24 cellular contexts compared by ENCODE assay signal in the genomic region with DNA sequence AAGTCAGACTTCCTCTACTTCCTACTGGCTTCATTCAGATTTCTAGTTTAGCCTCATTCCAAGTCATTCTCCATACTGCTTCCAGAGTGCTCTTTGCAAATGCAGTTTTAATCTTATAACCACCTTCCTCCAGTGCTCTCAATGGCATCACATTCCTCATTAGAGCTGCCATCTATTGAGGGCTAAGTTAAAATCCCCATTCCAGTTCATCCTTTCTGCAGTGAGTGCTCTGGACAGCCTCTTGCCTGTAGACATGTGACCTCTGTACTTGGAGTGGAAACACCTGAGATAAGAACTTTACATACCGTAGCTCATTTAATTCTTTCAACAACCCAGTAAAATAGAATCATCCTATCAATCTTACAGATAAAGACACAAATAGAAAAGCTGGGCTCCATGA. TPM values are rescaled to one million over a fixed set of nuclear protein-coding genes. Genes with fewer than 3 reads are reported as not detected.
"Had no signal": no experiment of that assay in that cellular context is flagged by ENCODE, and none has a peak within 500 bp of the region (broad histone marks: within the 10 kb centered on the region; RNA-seq: fewer than 3 reads in every experiment).

No MANE protein-coding gene starts in this region.

- H3K27me3 ChIP-seq: SJCRH30 had no signal

- H3K4me3 ChIP-seq: SJCRH30, SK-N-MC had no signal

- H3K36me3 ChIP-seq: SJCRH30 had no signal

- DNase-seq: KBM-7; MV-4-11; NCI-H1048; NCI-H1105; NCI-H1417; NCI-H1436 treated with DMSO at 0.1 percent for 48 hours; NCI-H1694; NCI-H187 treated with DMSO at 0.1 percent for 48 hours; NCI-H2029 treated with DMSO at 0.1 percent for 48 hours; NCI-H2171 treated with DMSO at 0.1 percent for 48 hours; NCI-H345; NCI-H446 treated with DMSO at 0.1 percent for 48 hours; NCI-H510A treated with DMSO at 0.1 percent for 48 hours; NCI-H526; NK-92 treated with Interleukin-12 subunit alpha and Interleukin-12 subunit beta, amount 100 ng/mL, for 24 hours; PC-3; SHP77 treated with DMSO at 0.1 percent for 48 hours; SJCRH30 had no signal

- H3K27ac ChIP-seq: HL-60, SJCRH30, SK-N-MC had no signal

- H3K9me3 ChIP-seq: SJCRH30 had no signal

- ATAC-seq: Panc1, PC-3, Right ventricle myocardium inferior had no signal

- H3K4me1 ChIP-seq: SJCRH30 had no signal

RNA-seq across cellular contexts. Expression of gene MAB21L1, which starts 57.9 kb away (rescaled TPM):
- total RNA-seq: MCF 10A, OCI-LY7, PC-3 had no signal
